In the genomic region with DNA sequence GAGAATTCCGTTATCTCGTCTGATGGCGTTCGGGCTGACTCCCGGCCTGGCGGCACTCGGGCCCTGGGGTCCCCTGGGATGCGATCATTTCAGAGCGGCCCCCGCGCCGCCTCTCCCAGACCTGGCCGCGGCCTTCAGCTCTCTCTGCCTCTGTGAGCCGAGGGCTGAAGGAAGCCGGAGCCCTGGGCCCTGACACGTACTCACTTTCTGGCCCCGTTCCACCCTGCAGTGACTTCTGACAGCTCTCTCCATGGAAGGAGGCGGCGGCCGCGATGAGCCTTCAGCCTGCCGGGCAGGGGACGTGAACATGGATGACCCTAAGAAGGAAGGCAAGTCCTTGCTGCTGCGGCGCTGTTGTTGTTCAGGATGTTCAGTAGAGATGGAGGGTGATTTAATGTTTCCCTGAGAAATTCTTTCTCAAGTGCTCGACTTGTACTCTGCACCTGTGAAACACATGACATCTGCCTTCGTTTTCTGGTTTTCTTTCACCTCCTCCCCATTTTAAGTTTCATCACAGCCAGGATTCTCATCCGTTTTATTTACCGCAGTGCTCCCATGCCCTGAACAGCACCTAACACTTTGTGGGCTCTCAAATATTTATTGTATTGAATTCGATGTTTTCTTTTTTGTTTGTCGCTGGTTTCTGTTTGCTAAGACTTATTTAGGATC, we compare ENCODE assay signal across 8 cellular contexts. TPM values are rescaled to one million over a fixed set of nuclear protein-coding genes. Genes with fewer than 3 reads are reported as not detected.
A peak's percentile ranks its signal among the peaks of the same experiment; 100 is the strongest.
DNase-seq lines count a peak whose midpoint lies in the region; ATAC-seq and TF ChIP-seq lines count a peak whose summit lies in the region.

No MANE protein-coding gene starts in this region.

- peak; percentile 19 for ATAC-seq in HG03196 (IDR thresholded peaks at IDR 0.05; ENCODE audit: unreplicated experiment)
- ATAC-seq in esophagus mucosa, result peak; percentile 41
- ATAC-seq in HG03025 (IDR thresholded peaks at IDR 0.05; ENCODE audit: low FRiP score, unreplicated experiment), result no peak

- no peak for DNase-seq in GM12864 (ENCODE audit: low read depth)
- DNase-seq in SW480 (ENCODE audit: low spot score), result peak; percentile 36
- DNase-seq in neural crest cell (ENCODE audit: low read depth, low spot score), result peak; percentile 29
- no peak for DNase-seq in effector CD4-positive, alpha-beta T cell

- H3K4me3 Mint-ChIP-seq in neural crest cell, result peak overlapping the region; percentile 88

- peaks cover 47% of the 10 kb centered on the region for H3K4me1 Mint-ChIP-seq in neural crest cell

- peak overlapping the region; percentile 95 for H3K4me3 ChIP-seq in GM12864 (ENCODE audit: low read depth, low read length)

- no peaks in the 10 kb centered on the region for H3K27me3 Mint-ChIP-seq in neural crest cell (ENCODE audit: low read depth)

- TF ChIP-seq CTCF in 22Rv1 (IDR thresholded peaks at IDR 0.05), result no peak
- TF ChIP-seq CTCF in GM12864 (IDR thresholded peaks at IDR 0.05; ENCODE audit: low read depth, low read length, missing control alignments), result no peak
- TF ChIP-seq CTCF in neural crest cell (conservative IDR thresholded peaks at IDR 0.05), result no peak

- peak overlapping the region; percentile 63 for H3K27ac Mint-ChIP-seq in neural crest cell (ENCODE audit: unreplicated experiment)

- peak overlapping the region; percentile 98 for H3K27ac ChIP-seq in 22Rv1

- H3K9me3 Mint-ChIP-seq in neural crest cell, result no peaks in the 10 kb centered on the region

- peaks cover 13% of the 10 kb centered on the region for H3K36me3 Mint-ChIP-seq in neural crest cell (ENCODE audit: low read depth)

RNA-seq across cellular contexts. Expression of a gene that starts 0.6 kb away (rescaled TPM):
- total RNA-seq in esophagus mucosa (10.2 TPM), neural crest cell (67.6 and 69.2 TPM in 2 replicates)

RNA-seq across cellular contexts. Expression of a gene that starts 29.5 kb away (rescaled TPM):
- 11.2 TPM for total RNA-seq in esophagus mucosa
- 34.8 and 39.6 TPM in 2 replicates for total RNA-seq in neural crest cell

RNA-seq across cellular contexts. Expression of a gene that starts 34.1 kb away (rescaled TPM):
- total RNA-seq in esophagus mucosa (0.04 TPM), neural crest cell (0.02 TPM in 1 of 2 replicates, not detected in the other)

RNA-seq across cellular contexts. Expression of a gene that starts 38.2 kb away (rescaled TPM):
- 19.8 TPM for total RNA-seq in esophagus mucosa
- total RNA-seq in neural crest cell, result 86.4 and 87.0 TPM in 2 replicates

RNA-seq across cellular contexts. Expression of a gene that starts 47.2 kb away (rescaled TPM):
- total RNA-seq in esophagus mucosa (3.1 TPM), neural crest cell (11.1 and 11.7 TPM in 2 replicates)

Comparison
In these comparisons a context has a peak if more than half of its experiments do, and no peak if none do; other contexts are left out.
1. DNase-seq: peak in SW480 (single experiment) and neural crest cell (single experiment); none in GM12864 (single experiment) and effector CD4-positive, alpha-beta T cell (single experiment).